In the genomic region with DNA sequence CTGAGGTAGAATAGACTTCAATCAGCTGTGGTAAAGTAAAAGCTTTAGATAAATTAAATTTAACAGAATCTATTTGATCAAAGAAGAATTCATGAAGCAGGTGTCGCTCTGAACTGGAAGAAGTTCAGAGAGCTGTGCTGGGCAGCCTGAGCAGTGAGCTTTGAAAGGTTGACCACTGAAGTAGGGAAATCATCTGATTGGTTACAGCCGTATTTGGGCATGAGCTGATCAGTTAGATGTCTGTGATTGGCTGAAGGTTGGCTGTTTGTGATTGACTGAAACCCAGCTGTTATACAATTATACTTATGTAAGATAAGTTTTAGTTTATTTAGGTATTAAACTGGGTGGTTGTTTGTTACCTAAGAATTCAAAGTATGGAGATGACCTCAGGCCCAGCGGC, we compare ENCODE assay signal across 18 cellular contexts.
"Had no signal": no experiment of that assay in that cellular context is flagged by ENCODE, and none has a peak within 500 bp of the region (broad histone marks: within the 10 kb centered on the region; RNA-seq: fewer than 3 reads in every experiment).

No MANE protein-coding gene starts in this region.

- ATAC-seq: natural killer cell; right lobe of liver; stimulated activated memory B cell treated with anti-CD40 and anti-IgM and Interleukin-4, amounts not matched to agents 10 μg/mL and 1 μg/mL and 100 μg/mL, for 72 hours; stimulated activated naive CD8-positive, alpha-beta T cell treated with anti-CD3 and anti-CD28 coated beads, Interleukin-15, amount 100 ng/mL, for 72 hours had no signal

- DNase-seq: islet precursor cell; left ventricle myocardium inferior; mesendoderm; naive B cell; natural killer cell; nephron progenitor cell; occipital lobe; ovary; right lobe of liver; stimulated activated CD4-positive, alpha-beta T cell treated with anti-CD3 and anti-CD28 coated beads, Interleukin-1b, Interleukin-23, amount 100 ng/mL, for 48 hours; stimulated activated CD4-positive, alpha-beta T cell treated with anti-CD3 and anti-CD28 coated beads, Interleukin-2, amount 100 ng/mL, for 48 hours; stimulated activated CD4-positive, alpha-beta T cell treated with anti-CD3 and anti-CD28 coated beads, Interleukin-4, amount 100 ng/mL, for 4 hours; stimulated activated CD8-positive, alpha-beta memory T cell treated with anti-CD3 and anti-CD28 coated beads, Interleukin-4, amount 100 ng/mL, for 48 hours; stimulated activated naive CD4-positive, alpha-beta T cell treated with Interleukin-2 at 50 U/mL for 16 hours; stimulated activated naive CD8-positive, alpha-beta T cell treated with anti-CD3 and anti-CD28 coated beads, Interleukin-15, amount 100 ng/mL, for 72 hours; substantia nigra; uterus had no signal
